In genomic region chr1:234598974-234599616, GRCh38 we compare ENCODE assay signal across 8 cellular contexts. TPM values are rescaled to one million over a fixed set of nuclear protein-coding genes. Genes with fewer than 3 reads are reported as not detected.
DNase-seq lines count a peak whose midpoint lies in the region; ATAC-seq and TF ChIP-seq lines count a peak whose summit lies in the region.

No MANE protein-coding gene starts in this region.

- intact Hi-C loops in esophagus squamous epithelium (cut with DNase I) (loop anchor here (5.0 kb wide), 2 partner anchors 62 to 102 kb away; no protein-coding TSS in a partner anchor), prostate gland (cut with DNase I) (loop anchor here (5.0 kb wide), 1 partner anchor 448 kb away; no protein-coding TSS in a partner anchor)

- H3K27me3 ChIP-seq in HAP-1 (ENCODE audit: low read depth) (no peaks in the 10 kb centered on the region), SJCRH30 (no peaks in the 10 kb centered on the region), esophagus squamous epithelium (no peaks in the 10 kb centered on the region), prostate gland (replicated peaks; ENCODE audit: insufficient read depth) (no peaks in the 10 kb centered on the region)

- peak overlapping the region; percentile 32 for H3K4me3 ChIP-seq in HAP-1
- H3K4me3 ChIP-seq in SJCRH30: peak overlapping the region; percentile 55
- H3K4me3 ChIP-seq in esophagus squamous epithelium: peak overlapping the region; percentile 41 to 79 (median 52)
- peak overlapping the region; percentile 54 to 59 for H3K4me3 ChIP-seq in prostate gland

- peak overlapping the region; percentile 69 for H3K27ac ChIP-seq in SJCRH30
- peak overlapping the region; percentile 99 to 100 (median 100) for H3K27ac ChIP-seq in esophagus squamous epithelium
- H3K27ac ChIP-seq in prostate gland: peak overlapping the region; percentile 100

- DNase-seq in HAP-1 (ENCODE audit: low spot score in 2 of 2) (no peak), SJCRH30 (no peak), esophagus squamous epithelium (lab: John Stamatoyannopoulos, UW) (no peak), prostate gland (ENCODE audit: low spot score) (no peak), cerebellar nuclear complex (lab: John Stamatoyannopoulos, UW) (no peak)

- no peak for TF ChIP-seq POLR2A in esophagus squamous epithelium (IDR thresholded peaks at IDR 0.05)
- TF ChIP-seq POLR2A in prostate gland (IDR thresholded peaks at IDR 0.05): no peak

- in situ Hi-C loops in HAP-1 (cut with MboI; ENCODE audit: low sequenced_read_pairs): no loop called here

- WGBS in esophagus squamous epithelium, 2 donors: 0% methylated on average over 1 of the region's 1 CpG
- WGBS in prostate gland: 0% methylated on average over 1 of the region's 1 CpG

- ATAC-seq in HG02885 (IDR thresholded peaks at IDR 0.05; ENCODE audit: poor library complexity, unreplicated experiment): no peak
- ATAC-seq in GM21447 (IDR thresholded peaks at IDR 0.05; ENCODE audit: unreplicated experiment): no peak
- ATAC-seq in GM21717 (IDR thresholded peaks at IDR 0.05; ENCODE audit: unreplicated experiment): no peak

- peaks cover 47% of the 10 kb centered on the region for H3K4me1 ChIP-seq in HAP-1
- peaks cover 22% of the 10 kb centered on the region; the same call in 1 of the 2 replicates for H3K4me1 ChIP-seq in SJCRH30
- peaks cover 13 to 62% (median 45%) of the 10 kb centered on the region in 3 donors for H3K4me1 ChIP-seq in esophagus squamous epithelium
- peaks cover 7% of the 10 kb centered on the region for H3K4me1 ChIP-seq in prostate gland (replicated peaks)

- no peak for TF ChIP-seq CTCF in esophagus squamous epithelium (IDR thresholded peaks at IDR 0.05)
- no peak for TF ChIP-seq CTCF in prostate gland (IDR thresholded peaks at IDR 0.05)

- H3K9me3 ChIP-seq in HAP-1: no peaks in the 10 kb centered on the region
- H3K9me3 ChIP-seq in SJCRH30 (replicated peaks): no peaks in the 10 kb centered on the region
- no peaks in the 10 kb centered on the region for H3K9me3 ChIP-seq in esophagus squamous epithelium
- H3K9me3 ChIP-seq in prostate gland: no peaks in the 10 kb centered on the region

- peaks cover 5% of the 10 kb centered on the region for H3K36me3 ChIP-seq in HAP-1 (replicated peaks)
- peaks cover 8% of the 10 kb centered on the region; the same call in 1 of the 2 replicates for H3K36me3 ChIP-seq in SJCRH30
- H3K36me3 ChIP-seq in esophagus squamous epithelium: peaks cover 0 to 5% (median 0%) of the 10 kb centered on the region in 3 donors
- no peaks in the 10 kb centered on the region for H3K36me3 ChIP-seq in prostate gland

RNA-seq across cellular contexts. Expression of gene IRF2BP2, which starts 10.9 kb away (rescaled TPM):
- total RNA-seq in SJCRH30 (2014; rRNA removed; shearing (Covaris generic)): 33.2 and 41.1 TPM in 2 replicates
- total RNA-seq in esophagus squamous epithelium (10 to 100 TPM; 52.5 to 66.8 (median 57.6) TPM), prostate gland (100 to 1,000 TPM; 111 to 124 TPM)
